Comparison of ENCODE assay signal across 8 cellular contexts in the genomic region with DNA sequence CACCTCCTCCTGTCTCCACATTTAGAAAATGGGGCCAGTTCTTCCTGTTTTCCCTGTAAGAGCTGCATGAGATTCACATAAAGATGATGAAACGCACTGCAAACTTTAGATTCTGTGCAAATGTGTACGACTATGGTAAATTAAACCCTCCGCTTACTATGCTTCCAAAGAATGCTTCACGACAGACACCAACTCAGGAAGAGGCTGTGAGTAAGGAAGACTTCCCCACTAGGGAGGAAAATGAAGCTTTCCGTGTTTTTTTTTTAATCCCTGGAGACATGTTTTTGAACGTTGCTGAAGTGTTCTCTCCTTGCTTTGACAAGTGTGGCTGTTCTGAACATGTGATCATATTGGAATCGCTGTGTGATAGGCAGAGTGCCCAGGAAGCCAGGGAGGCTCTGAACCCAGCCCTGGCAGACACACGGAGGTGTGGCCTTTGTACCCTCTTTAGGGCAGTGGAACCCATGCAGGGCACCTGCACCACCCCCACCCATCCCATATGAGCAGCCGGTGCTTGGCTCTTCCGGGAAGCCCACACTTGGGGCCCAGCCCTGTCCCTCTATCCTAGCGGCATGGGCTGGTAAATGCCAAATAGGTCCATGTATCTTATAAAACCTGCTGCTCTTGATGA. TPM values are rescaled to one million over a fixed set of nuclear protein-coding genes. Genes with fewer than 3 reads are reported as not detected.
A peak's percentile ranks its signal among the peaks of the same experiment; 100 is the strongest.
DNase-seq lines count a peak whose midpoint lies in the region; TF ChIP-seq lines count a peak whose summit lies in the region.

No MANE protein-coding gene starts in this region.

- H3K27ac ChIP-seq in ACC112 (ENCODE audit: low read depth, low read length) (peak overlapping the region; percentile 89), hepatocyte (peak overlapping the region; percentile 84)

- H3K36me3 ChIP-seq in ACC112 (ENCODE audit: insufficient read depth, low read length) (no peaks in the 10 kb centered on the region), hepatocyte (replicated peaks; ENCODE audit: insufficient read depth, low read depth) (no peaks in the 10 kb centered on the region)

- H3K4me3 ChIP-seq in ACC112 (ENCODE audit: low read depth, low read length) = peak overlapping the region; percentile 44; the same call in 1 of the 2 replicates
- no peak overlapping the region for H3K4me3 ChIP-seq in hepatocyte

- H3K27me3 ChIP-seq in ACC112 (ENCODE audit: insufficient read depth, low read length) (no peaks in the 10 kb centered on the region), hepatocyte (no peaks in the 10 kb centered on the region)

- H3K9me2 ChIP-seq in hepatocyte (replicated peaks; ENCODE audit: insufficient read depth) = no peaks in the 10 kb centered on the region

- H3K4me1 ChIP-seq in ACC112 (ENCODE audit: control insufficient read depth, insufficient read depth, low read length, unreplicated experiment) (peaks cover 70% of the 10 kb centered on the region), hepatocyte (ENCODE audit: insufficient read depth) (peaks cover 18% of the 10 kb centered on the region)

- TF ChIP-seq CTCF in hepatocyte (IDR thresholded peaks at IDR 0.05; ENCODE audit: poor library complexity) = no peak

- H2AFZ ChIP-seq in ACC112 (ENCODE audit: low read length, unreplicated experiment) = no peak overlapping the region
- H2AFZ ChIP-seq in hepatocyte = no peak overlapping the region

- peak overlapping the region; percentile 58 for H3K4me2 ChIP-seq in hepatocyte

- no peaks in the 10 kb centered on the region for H3K79me2 ChIP-seq in ACC112 (ENCODE audit: control insufficient read depth, insufficient read depth, low read length, unreplicated experiment)
- peaks cover 14% of the 10 kb centered on the region for H3K79me2 ChIP-seq in hepatocyte

- 73% methylated on average over 11 of the region's 11 CpGs for WGBS in hepatocyte (ENCODE audit: low lambda C conversion rate, missing lambda C conversion rate)

- intact Hi-C loops in posterior vena cava (cut with DNase I) = no loop called here

- H3K9me3 ChIP-seq in hepatocyte (ENCODE audit: low read depth) = no peaks in the 10 kb centered on the region

- no peaks in the 10 kb centered on the region for H4K20me1 ChIP-seq in hepatocyte (ENCODE audit: insufficient read depth, poor library complexity, severe bottlenecking)

- DNase-seq in MV-4-11 (lab: John Stamatoyannopoulos, UW) = peak; percentile 58
- DNase-seq in activated effector memory CD4-positive, alpha-beta T cell treated with anti-CD3 and anti-CD28 coated beads, Interleukin-2, amount 50 U/mL, for 16 hours = peak; percentile 71
- no peak for DNase-seq in hepatocyte (ENCODE audit: low spot score)
- no peak for DNase-seq in cerebellum (ENCODE audit: low spot score)
- DNase-seq in middle frontal gyrus (ENCODE audit: extremely low spot score, low spot score) = no peak
- DNase-seq in posterior vena cava (ENCODE audit: low spot score) = no peak
- DNase-seq in SW 1271 (lab: John Stamatoyannopoulos, UW) = no peak

RNA-seq across cellular contexts. Expression of a gene that starts 7.5 kb away (rescaled TPM):
- total RNA-seq in hepatocyte (2.0 and 2.4 TPM in 2 replicates), cerebellum (3.0 TPM), posterior vena cava (10 to 100 TPM; 35.7 to 40.0 TPM)
- polyA plus RNA-seq in hepatocyte = 0.16 and 1.3 TPM in 2 replicates

RNA-seq across cellular contexts. Expression of a gene that starts 10.9 kb away (rescaled TPM):
- total RNA-seq in hepatocyte (50.0 and 63.5 TPM in 2 replicates), cerebellum (20.3 TPM), posterior vena cava (10 to 100 TPM; 21.7 to 25.6 TPM)
- polyA plus RNA-seq in hepatocyte = 94.5 and 105 TPM in 2 replicates

Comparison
In these comparisons a context has a peak if more than half of its experiments do, and no peak if none do; other contexts are left out.
1. DNase-seq: peak in MV-4-11 (single experiment) and activated effector memory CD4-positive, alpha-beta T cell treated with anti-CD3 and anti-CD28 coated beads, Interleukin-2, amount 50 U/mL, for 16 hours (single experiment); none in hepatocyte (single experiment), cerebellum (single experiment), middle frontal gyrus (single experiment), posterior vena cava (single experiment) and SW 1271 (0 of 2).